ENCODE assay signal across 1 cellular context in the genomic region with DNA sequence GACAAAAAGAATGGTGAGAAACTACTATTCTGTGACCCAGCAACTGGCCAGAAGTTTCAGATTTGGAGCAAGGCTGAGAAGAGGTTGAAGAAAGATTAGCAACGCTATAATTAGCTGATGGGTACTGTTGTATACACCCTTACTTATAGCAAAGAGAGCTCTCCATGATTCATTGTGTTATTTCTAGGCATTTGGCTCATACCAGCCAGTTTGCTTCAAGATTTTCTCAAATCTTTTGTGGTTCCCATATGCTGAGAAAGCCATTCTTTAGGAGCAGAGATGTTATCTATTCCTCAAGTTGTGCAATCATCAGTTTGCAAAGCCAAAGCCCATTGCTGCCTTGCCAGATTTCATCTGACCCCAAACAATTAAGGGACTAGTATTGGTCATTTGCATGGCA.
TF ChIP-seq lines count a peak whose summit lies in the region.

No MANE protein-coding gene starts in this region.

TF ChIP-seq in GM23338, 12 proteins besides CTCF, POLR2A, EP300 and RAD21 (continued from another document):
- TF ChIP-seq ZNF114 (CRISPR knock-in tag; IDR thresholded peaks at IDR 0.05) = no peak
- no peak for TF ChIP-seq CREB1 (CRISPR knock-in tag; IDR thresholded peaks at IDR 0.05; ENCODE audit: low read depth)
- no peak for TF ChIP-seq NANOG (IDR thresholded peaks at IDR 0.05; ENCODE audit: borderline replicate concordance)
- TF ChIP-seq EZH2 (IDR thresholded peaks at IDR 0.05; ENCODE audit: low read depth, unreplicated experiment) = no peak
- TF ChIP-seq ZNF462 (CRISPR knock-in tag; IDR thresholded peaks at IDR 0.05) = no peak
- TF ChIP-seq JUNB (IDR thresholded peaks at IDR 0.05; ENCODE audit: unreplicated experiment) = no peak
- TF ChIP-seq EZH2phosphoT487 (IDR thresholded peaks at IDR 0.05; ENCODE audit: unreplicated experiment) = no peak
- no peak for TF ChIP-seq ZNF331 (CRISPR knock-in tag; IDR thresholded peaks at IDR 0.05; ENCODE audit: low read depth)
